In genomic region chr11:67282155-67282875, GRCh38 we compare ENCODE assay signal across 14 cellular contexts. TPM values are rescaled to one million over a fixed set of nuclear protein-coding genes. Genes with fewer than 3 reads are reported as not detected.
DNase-seq lines count a peak whose midpoint lies in the region; ATAC-seq and TF ChIP-seq lines count a peak whose summit lies in the region.
"Had no signal": no experiment of that assay in that cellular context is flagged by ENCODE, and none has a peak within 500 bp of the region (broad histone marks: within the 10 kb centered on the region; RNA-seq: fewer than 3 reads in every experiment).

No MANE protein-coding gene starts in this region.

- intact Hi-C loops in activated naive CD4-positive, alpha-beta T cell treated with anti-CD3 and anti-CD28 coated beads for 36 hours (cut with micrococcal nuclease), result no loop called here

- H3K4me3 Mint-ChIP-seq in activated naive CD4-positive, alpha-beta T cell treated with anti-CD3 and anti-CD28 coated beads for 36 hours, result no peak overlapping the region
- no peak overlapping the region for H3K4me3 Mint-ChIP-seq in glutamatergic neuron (ENCODE audit: unreplicated experiment)
- H3K4me3 Mint-ChIP-seq in stimulated activated memory B cell treated with anti-CD40 and anti-IgM and Interleukin-4, amounts not matched to agents 10 μg/mL and 1 μg/mL and 100 μg/mL, for 72 hours, result no peak overlapping the region
- H3K4me3 Mint-ChIP-seq: type B pancreatic cell had no signal

- no peak for TF ChIP-seq CTCF in glutamatergic neuron (IDR thresholded peaks at IDR 0.05; ENCODE audit: partially characterized antibody, unreplicated experiment)

- H3K27ac Mint-ChIP-seq in activated naive CD4-positive, alpha-beta T cell treated with anti-CD3 and anti-CD28 coated beads for 36 hours, result peak overlapping the region; percentile 61
- no peak overlapping the region for H3K27ac Mint-ChIP-seq in glutamatergic neuron (ENCODE audit: unreplicated experiment)
- peak overlapping the region; percentile 60 for H3K27ac Mint-ChIP-seq in stimulated activated memory B cell treated with anti-CD40 and anti-IgM and Interleukin-4, amounts not matched to agents 10 μg/mL and 1 μg/mL and 100 μg/mL, for 72 hours
- H3K27ac Mint-ChIP-seq: type B pancreatic cell had no signal

- DNase-seq in activated naive CD4-positive, alpha-beta T cell treated with anti-CD3 and anti-CD28 coated beads for 36 hours, result peak; percentile 4
- DNase-seq in activated naive CD4-positive, alpha-beta T cell treated with anti-CD3 and anti-CD28 coated beads, Interleukin-2, amount 50 U/mL, for 16 hours, result no peak
- DNase-seq in T-helper 9 cell, result peak; percentile 0
- DNase-seq in glutamatergic neuron, result peak; percentile 5
- DNase-seq in SHP77 (lab: John Stamatoyannopoulos, UW), result no peak
- no peak for DNase-seq in cerebellar nuclear complex (lab: John Stamatoyannopoulos, UW)
- DNase-seq: activated CD4-positive, alpha-beta T cell treated with anti-CD3 and anti-CD28 coated beads, Interleukin-2, amount 50 U/mL, for 4 hours; DMS53; foreskin melanocyte; NCI-H1930; NK-92 treated with Interleukin-12 subunit alpha and Interleukin-12 subunit beta, amount 100 ng/mL, for 24 hours had no signal

- CTCF ChIA-PET in activated naive CD4-positive, alpha-beta T cell treated with anti-CD3 and anti-CD28 coated beads for 36 hours (lab: Charles Lee), result interaction anchor here (0.6 to 2.7 kb wide), 4 partner anchors 11 to 69 kb away, joined by 3 to 8 read pairs (median 4); no protein-coding TSS in a partner anchor

- peaks cover 48% of the 10 kb centered on the region for H3K4me1 Mint-ChIP-seq in activated naive CD4-positive, alpha-beta T cell treated with anti-CD3 and anti-CD28 coated beads for 36 hours (ENCODE audit: low read depth)
- H3K4me1 Mint-ChIP-seq in glutamatergic neuron (ENCODE audit: low read depth, unreplicated experiment), result no peaks in the 10 kb centered on the region
- H3K4me1 Mint-ChIP-seq in stimulated activated memory B cell treated with anti-CD40 and anti-IgM and Interleukin-4, amounts not matched to agents 10 μg/mL and 1 μg/mL and 100 μg/mL, for 72 hours, result peaks cover 54% of the 10 kb centered on the region

- H3K27me3 Mint-ChIP-seq in activated naive CD4-positive, alpha-beta T cell treated with anti-CD3 and anti-CD28 coated beads for 36 hours (ENCODE audit: low read depth), result no peaks in the 10 kb centered on the region
- H3K27me3 Mint-ChIP-seq in glutamatergic neuron (ENCODE audit: unreplicated experiment), result peaks cover 4% of the 10 kb centered on the region
- H3K27me3 Mint-ChIP-seq in stimulated activated memory B cell treated with anti-CD40 and anti-IgM and Interleukin-4, amounts not matched to agents 10 μg/mL and 1 μg/mL and 100 μg/mL, for 72 hours, result no peaks in the 10 kb centered on the region
- H3K27me3 Mint-ChIP-seq: type B pancreatic cell had no signal

- H3K36me3 Mint-ChIP-seq in activated naive CD4-positive, alpha-beta T cell treated with anti-CD3 and anti-CD28 coated beads for 36 hours (ENCODE audit: low read depth), result peaks cover 49% of the 10 kb centered on the region
- H3K36me3 Mint-ChIP-seq in glutamatergic neuron (ENCODE audit: unreplicated experiment), result no peaks in the 10 kb centered on the region
- peaks cover 65% of the 10 kb centered on the region for H3K36me3 Mint-ChIP-seq in stimulated activated memory B cell treated with anti-CD40 and anti-IgM and Interleukin-4, amounts not matched to agents 10 μg/mL and 1 μg/mL and 100 μg/mL, for 72 hours
- H3K36me3 Mint-ChIP-seq: type B pancreatic cell had no signal

- no peak for ATAC-seq in stimulated activated memory B cell treated with anti-CD40 and anti-IgM and Interleukin-4, amounts not matched to agents 10 μg/mL and 1 μg/mL and 100 μg/mL, for 72 hours
- ATAC-seq in HG03442 (IDR thresholded peaks at IDR 0.05; ENCODE audit: unreplicated experiment), result no peak

- H3K9me3 Mint-ChIP-seq in activated naive CD4-positive, alpha-beta T cell treated with anti-CD3 and anti-CD28 coated beads for 36 hours, result no peaks in the 10 kb centered on the region
- H3K9me3 Mint-ChIP-seq in glutamatergic neuron (ENCODE audit: unreplicated experiment), result peaks cover 3% of the 10 kb centered on the region
- H3K9me3 Mint-ChIP-seq in stimulated activated memory B cell treated with anti-CD40 and anti-IgM and Interleukin-4, amounts not matched to agents 10 μg/mL and 1 μg/mL and 100 μg/mL, for 72 hours, result no peaks in the 10 kb centered on the region
- H3K9me3 Mint-ChIP-seq: type B pancreatic cell had no signal

RNA-seq across cellular contexts. Expression of gene ANKRD13D, which starts 6.8 kb away (rescaled TPM):
- 10 to 100 TPM; 56.2 to 61.9 TPM for total RNA-seq in activated naive CD4-positive, alpha-beta T cell treated with anti-CD3 and anti-CD28 coated beads for 36 hours
- 109 TPM for total RNA-seq in glutamatergic neuron (ENCODE audit: unreplicated experiment)

RNA-seq across cellular contexts. Expression of gene GRK2, which starts 16.0 kb away (rescaled TPM):
- total RNA-seq in activated naive CD4-positive, alpha-beta T cell treated with anti-CD3 and anti-CD28 coated beads for 36 hours, result 100 to 1,000 TPM; 293 to 295 TPM
- total RNA-seq in glutamatergic neuron (ENCODE audit: unreplicated experiment), result 52.2 TPM

RNA-seq across cellular contexts. Expression of gene SSH3, which starts 21.0 kb away (rescaled TPM):
- total RNA-seq in activated naive CD4-positive, alpha-beta T cell treated with anti-CD3 and anti-CD28 coated beads for 36 hours, result 1 to 10 TPM; 4.1 to 5.4 TPM
- 8.3 TPM for total RNA-seq in glutamatergic neuron (ENCODE audit: unreplicated experiment)

Comparison
In these comparisons a context has a peak if more than half of its experiments do, and no peak if none do; other contexts are left out.
1. DNase-seq: peak in activated naive CD4-positive, alpha-beta T cell treated with anti-CD3 and anti-CD28 coated beads for 36 hours (single experiment), T-helper 9 cell (single experiment) and glutamatergic neuron (single experiment); none in activated naive CD4-positive, alpha-beta T cell treated with anti-CD3 and anti-CD28 coated beads, Interleukin-2, amount 50 U/mL, for 16 hours (single experiment), SHP77 (0 of 2) and cerebellar nuclear complex (0 of 2).